In genomic region chr7:73668103-73668937, GRCh38 we compare ENCODE assay signal across 8 cellular contexts. TPM values are rescaled to one million over a fixed set of nuclear protein-coding genes. Genes with fewer than 3 reads are reported as not detected.
A peak's percentile ranks its signal among the peaks of the same experiment; 100 is the strongest.
DNase-seq lines count a peak whose midpoint lies in the region; ATAC-seq, FAIRE-seq and TF ChIP-seq lines count a peak whose summit lies in the region.

No MANE protein-coding gene starts in this region.

- peaks cover 10% of the 10 kb centered on the region for H3K4me1 Mint-ChIP-seq in stimulated activated naive CD8-positive, alpha-beta T cell treated with anti-CD3 and anti-CD28 coated beads, Interleukin-15, Interleukin-2, amounts not matched to agents 100 ng/mL and 50 ng/mL, for 24 hours (ENCODE audit: low read depth)

- H3K4me3 Mint-ChIP-seq in stimulated activated naive CD8-positive, alpha-beta T cell treated with anti-CD3 and anti-CD28 coated beads, Interleukin-15, Interleukin-2, amounts not matched to agents 100 ng/mL and 50 ng/mL, for 24 hours, result peak overlapping the region; percentile 51

- H3K9ac ChIP-seq in KMS-11, result peak overlapping the region; percentile 15; the same call in 1 of the 2 replicates
- H3K9ac ChIP-seq in mucosa of rectum (ENCODE audit: low read depth in 1 of 2, low read length in 2 of 2), result peak overlapping the region; percentile 52 to 60

- H3K36me3 ChIP-seq in KMS-11 (ENCODE audit: insufficient read depth) (no peaks in the 10 kb centered on the region), bronchial epithelial cell (ENCODE audit: control insufficient read depth, insufficient read depth, low read length) (no peaks in the 10 kb centered on the region), mucosa of rectum (ENCODE audit: control insufficient read depth in 2 of 2, insufficient read depth in 2 of 2, low read length in 2 of 2) (no peaks in the 10 kb centered on the region)

- TF ChIP-seq CTCF in KMS-11 (conservative IDR thresholded peaks at IDR 0.05; ENCODE audit: low read depth, low read length) (0 out of 2 replicates have a peak, but pooled peaks have one; percentile 2), bronchial epithelial cell (IDR thresholded peaks at IDR 0.05; ENCODE audit: insufficient read depth, low read length, severe bottlenecking) (no peak)

- H3K27ac Mint-ChIP-seq in stimulated activated naive CD8-positive, alpha-beta T cell treated with anti-CD3 and anti-CD28 coated beads, Interleukin-15, Interleukin-2, amounts not matched to agents 100 ng/mL and 50 ng/mL, for 24 hours, result no peak overlapping the region

- H3K4me3 ChIP-seq in KMS-11 (IDR thresholded peaks at IDR 0.05; ENCODE audit: insufficient read depth, low read depth, low read length) (no peak overlapping the region), bronchial epithelial cell (ENCODE audit: low read depth, low read length) (peak overlapping the region; percentile 36), mucosa of rectum (ENCODE audit: low read length in 2 of 2) (peak overlapping the region; percentile 48 to 54)

- H3K27me3 Mint-ChIP-seq in stimulated activated naive CD8-positive, alpha-beta T cell treated with anti-CD3 and anti-CD28 coated beads, Interleukin-15, Interleukin-2, amounts not matched to agents 100 ng/mL and 50 ng/mL, for 24 hours, result peaks cover 31% of the 10 kb centered on the region

- no peaks in the 10 kb centered on the region for H3K36me3 Mint-ChIP-seq in stimulated activated naive CD8-positive, alpha-beta T cell treated with anti-CD3 and anti-CD28 coated beads, Interleukin-15, Interleukin-2, amounts not matched to agents 100 ng/mL and 50 ng/mL, for 24 hours (ENCODE audit: low read depth)

- no peak for ATAC-seq in stimulated activated naive CD8-positive, alpha-beta T cell treated with anti-CD3 and anti-CD28 coated beads, Interleukin-15, Interleukin-2, amounts not matched to agents 100 U/mL and 50 U/mL, for 24 hours

- H3K4me1 ChIP-seq in KMS-11 (ENCODE audit: low read depth, poor library complexity, severe bottlenecking) (peaks cover 3% of the 10 kb centered on the region), mucosa of rectum (ENCODE audit: control insufficient read depth in 2 of 2, insufficient read depth in 2 of 2, low read length in 2 of 2) (peaks cover 7 to 12% of the 10 kb centered on the region in 2 donors)

- H3K27me3 ChIP-seq in KMS-11 (ENCODE audit: insufficient read depth, low read depth) (peaks cover 28% of the 10 kb centered on the region), bronchial epithelial cell (ENCODE audit: control insufficient read depth, insufficient read depth, low read length) (no peaks in the 10 kb centered on the region), mucosa of rectum (ENCODE audit: control insufficient read depth in 2 of 2, insufficient read depth in 2 of 2, low read length in 2 of 2) (peaks cover 0 to 4% of the 10 kb centered on the region in 2 donors)

- no peak for FAIRE-seq in bronchial epithelial cell (lab: Jason Lieb, UNC)

- H3K9me3 Mint-ChIP-seq in stimulated activated naive CD8-positive, alpha-beta T cell treated with anti-CD3 and anti-CD28 coated beads, Interleukin-15, Interleukin-2, amounts not matched to agents 100 ng/mL and 50 ng/mL, for 24 hours, result no peaks in the 10 kb centered on the region

- no peaks in the 10 kb centered on the region for H4K20me1 ChIP-seq in KMS-11 (ENCODE audit: insufficient read depth)

- peak overlapping the region; percentile 67 for H2AFZ ChIP-seq in KMS-11 (ENCODE audit: low read depth)

- H3K79me2 ChIP-seq in KMS-11 (ENCODE audit: insufficient read depth, low read depth), result no peaks in the 10 kb centered on the region

- H3K9me3 ChIP-seq in mucosa of rectum (ENCODE audit: control insufficient read depth in 2 of 2, low read length in 2 of 2), result no peaks in the 10 kb centered on the region

- H3K27ac ChIP-seq in KMS-11 (no peak overlapping the region), mucosa of rectum (ENCODE audit: low read depth in 2 of 2, low read length in 2 of 2) (no peak overlapping the region)

- H3K4me2 ChIP-seq in KMS-11, result peak overlapping the region; percentile 54

- no peak for DNase-seq in stimulated activated naive CD8-positive, alpha-beta T cell treated with anti-CD3 and anti-CD28 coated beads, Interleukin-15, Interleukin-2, amounts not matched to agents 100 U/mL and 50 U/mL, for 24 hours
- DNase-seq in bronchial epithelial cell (ENCODE audit: low read depth) (no peak), iPS-NIHi7 (ENCODE audit: extremely low spot score) (no peak), NCI-H2081 treated with DMSO at 0.1 percent for 48 hours (lab: John Stamatoyannopoulos, UW) (no peak), T1000 (lab: John Stamatoyannopoulos, UW) (no peak)

RNA-seq across cellular contexts. Expression of gene VPS37D, which starts 0.7 kb away (rescaled TPM):
- total RNA-seq in bronchial epithelial cell, result 1.0 and 2.4 TPM in 2 replicates

RNA-seq across cellular contexts. Expression of gene DNAJC30, which starts 14.9 kb away (rescaled TPM):
- 0.79 and 1.2 TPM in 2 replicates for total RNA-seq in bronchial epithelial cell

RNA-seq across cellular contexts. Expression of gene BUD23, which starts 15.1 kb away (rescaled TPM):
- 97.9 and 104 TPM in 2 replicates for total RNA-seq in bronchial epithelial cell

RNA-seq across cellular contexts. Expression of gene MLXIPL, which starts 44.0 kb away (rescaled TPM):
- total RNA-seq in bronchial epithelial cell, result under 0.01 TPM in 1 of 2 replicates, not detected in the other

RNA-seq across cellular contexts. Expression of gene STX1A, which starts 51.1 kb away (rescaled TPM):
- 7.3 and 12.4 TPM in 2 replicates for total RNA-seq in bronchial epithelial cell
